Comparison of ENCODE assay signal across 10 cellular contexts in the genomic region with DNA sequence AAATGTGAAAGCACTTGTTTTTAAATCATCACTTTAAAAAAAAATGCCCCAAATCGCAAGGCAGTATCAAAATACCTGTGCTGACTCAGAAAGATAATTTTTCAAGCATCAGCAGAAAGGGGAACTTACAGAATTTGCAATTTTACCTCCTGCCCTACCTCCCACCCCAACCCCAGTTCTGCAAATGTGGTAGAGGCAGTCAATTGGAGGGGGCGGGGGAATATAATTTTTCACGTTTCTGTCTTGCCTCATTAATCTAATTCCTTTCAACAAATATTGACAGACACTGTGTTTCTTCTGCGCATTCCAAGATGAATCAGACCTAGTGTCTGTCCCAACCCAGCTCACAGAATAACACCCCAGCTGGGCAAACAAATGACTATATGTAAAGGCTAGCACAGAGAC.
DNase-seq lines count a peak whose midpoint lies in the region; ATAC-seq and TF ChIP-seq lines count a peak whose summit lies in the region.
"Had no signal": no experiment of that assay in that cellular context is flagged by ENCODE, and none has a peak within 500 bp of the region (broad histone marks: within the 10 kb centered on the region; RNA-seq: fewer than 3 reads in every experiment).

No MANE protein-coding gene starts in this region.

- H3K27me3 ChIP-seq in left ventricle myocardium inferior (ENCODE audit: low read depth) (no peaks in the 10 kb centered on the region), ovary (no peaks in the 10 kb centered on the region), vagina (no peaks in the 10 kb centered on the region)

- TF ChIP-seq POLR2A in ovary (IDR thresholded peaks at IDR 0.05) (no peak), vagina (IDR thresholded peaks at IDR 0.05) (no peak)

- H3K4me1 Mint-ChIP-seq in stimulated activated naive B cell treated with anti-CD40 and anti-IgM and Interleukin-4, amounts not matched to agents 10 μg/mL and 1 μg/mL and 100 μg/mL, for 72 hours = peaks cover 43 to 70% of the 10 kb centered on the region in 2 donors

- H3K36me3 ChIP-seq in left ventricle myocardium inferior (no peaks in the 10 kb centered on the region), ovary (no peaks in the 10 kb centered on the region), vagina (no peaks in the 10 kb centered on the region)

- no peak for TF ChIP-seq EP300 in ovary (IDR thresholded peaks at IDR 0.05)

- CTCF ChIA-PET in RWPE1 (lab: Yijun Ruan, JAX) = no interaction called here

- H3K4me1 ChIP-seq in left ventricle myocardium inferior (peaks cover 43% of the 10 kb centered on the region), ovary (ENCODE audit: insufficient read depth) (no peaks in the 10 kb centered on the region), vagina (no peaks in the 10 kb centered on the region)

- intact Hi-C loops in left ventricle myocardium inferior (cut with micrococcal nuclease) (no loop called here), left ventricle myocardium superior (cut with micrococcal nuclease) (no loop called here), ovary (cut with DNase I) (no loop called here), vagina (cut with DNase I) (no loop called here)

- H3K9me3 Mint-ChIP-seq in stimulated activated naive B cell treated with anti-CD40 and anti-IgM and Interleukin-4, amounts not matched to agents 10 μg/mL and 1 μg/mL and 100 μg/mL, for 72 hours = peaks cover 20% of the 10 kb centered on the region in 2 donors

- H3K27ac ChIP-seq in left ventricle myocardium inferior (replicated peaks) = peak overlapping the region; percentile 93
- no peak overlapping the region for H3K27ac ChIP-seq in RWPE1
- no peak overlapping the region for H3K27ac ChIP-seq in ovary
- H3K27ac ChIP-seq in vagina = no peak overlapping the region

- H3K9me3 ChIP-seq in left ventricle myocardium inferior (replicated peaks) (no peaks in the 10 kb centered on the region), ovary (no peaks in the 10 kb centered on the region), vagina (no peaks in the 10 kb centered on the region)

- peak overlapping the region; percentile 95 for H3K27ac Mint-ChIP-seq in stimulated activated naive B cell treated with anti-CD40 and anti-IgM and Interleukin-4, amounts not matched to agents 10 μg/mL and 1 μg/mL and 100 μg/mL, for 72 hours

- no peak overlapping the region for H3K4me3 ChIP-seq in left ventricle myocardium inferior
- no peak overlapping the region for H3K4me3 ChIP-seq in ovary
- no peak overlapping the region for H3K4me3 ChIP-seq in vagina
- H3K4me3 ChIP-seq: lung had no signal

- ATAC-seq in left ventricle myocardium superior (no peak), HG02798 (IDR thresholded peaks at IDR 0.05; ENCODE audit: poor library complexity, unreplicated experiment) (peak; percentile 69)
- ATAC-seq in stimulated activated naive B cell treated with anti-CD40 and anti-IgM and Interleukin-4, amounts not matched to agents 10 μg/mL and 1 μg/mL and 100 μg/mL, for 72 hours (replicated peaks) = peak; percentile 94 to 96

- H3K4me3 Mint-ChIP-seq in stimulated activated naive B cell treated with anti-CD40 and anti-IgM and Interleukin-4, amounts not matched to agents 10 μg/mL and 1 μg/mL and 100 μg/mL, for 72 hours = peak overlapping the region; percentile 67 to 72

- no peak for TF ChIP-seq CTCF in left ventricle myocardium inferior (IDR thresholded peaks at IDR 0.05; ENCODE audit: borderline replicate concordance)
- no peak for TF ChIP-seq CTCF in RWPE1 (conservative IDR thresholded peaks at IDR 0.05; ENCODE audit: low read depth)
- no peak for TF ChIP-seq CTCF in ovary (IDR thresholded peaks at IDR 0.05)
- no peak for TF ChIP-seq CTCF in vagina (IDR thresholded peaks at IDR 0.05)

- no peaks in the 10 kb centered on the region for H3K27me3 Mint-ChIP-seq in stimulated activated naive B cell treated with anti-CD40 and anti-IgM and Interleukin-4, amounts not matched to agents 10 μg/mL and 1 μg/mL and 100 μg/mL, for 72 hours

- DNase-seq in left ventricle myocardium inferior (no peak), left ventricle myocardium superior (no peak), RWPE1 (ENCODE audit: low spot score) (peak; percentile 15), ovary (no peak), inferior parietal cortex (ENCODE audit: extremely low spot score) (no peak), vagina (ENCODE audit: extremely low spot score in 2 of 2) (no peak)
- peak; percentile 68 for DNase-seq in stimulated activated naive B cell treated with anti-CD40 and anti-IgM and Interleukin-4, amounts not matched to agents 10 μg/mL and 1 μg/mL and 100 μg/mL, for 72 hours
- DNase-seq: NCI-H345 had no signal

- WGBS in ovary, 3 donors = 34 to 82% (median 55%) methylated on average over 4 of the region's 4 CpGs

- POLR2A ChIA-PET in RWPE1 (lab: Yijun Ruan, JAX; ENCODE audit: low non-redundant PET) = no interaction called here

- peaks cover 23 to 31% of the 10 kb centered on the region in 2 donors for H3K36me3 Mint-ChIP-seq in stimulated activated naive B cell treated with anti-CD40 and anti-IgM and Interleukin-4, amounts not matched to agents 10 μg/mL and 1 μg/mL and 100 μg/mL, for 72 hours

Comparison
In these comparisons a context has a peak if more than half of its experiments do, and no peak if none do; other contexts are left out.
1. DNase-seq: peak in RWPE1 (single experiment) and stimulated activated naive B cell treated with anti-CD40 and anti-IgM and Interleukin-4, amounts not matched to agents 10 μg/mL and 1 μg/mL and 100 μg/mL, for 72 hours (single experiment); none in left ventricle myocardium inferior (single experiment), left ventricle myocardium superior (single experiment), ovary (0 of 5), inferior parietal cortex (single experiment) and vagina (0 of 2).